Comparison of ENCODE assay signal across 10 cellular contexts in the genomic region with DNA sequence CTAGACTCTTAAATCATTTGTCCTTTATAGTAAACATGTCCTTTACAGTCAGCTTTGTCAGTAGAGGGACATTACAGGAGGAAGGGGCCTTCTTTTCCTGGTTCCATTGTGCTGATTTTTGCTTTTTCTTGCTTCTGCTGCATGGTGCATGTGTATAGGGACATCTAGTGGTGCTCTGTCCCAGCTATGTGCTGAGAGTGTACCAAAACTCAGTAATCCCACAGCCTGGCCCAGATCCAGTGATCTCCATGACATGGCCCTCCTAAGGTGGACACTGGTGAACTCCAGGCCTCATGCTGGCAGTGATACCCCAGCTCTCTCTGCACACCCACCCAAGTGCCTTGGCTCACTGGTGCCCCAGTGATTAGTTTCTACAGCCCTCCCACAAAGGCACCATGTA. TPM values are rescaled to one million over a fixed set of nuclear protein-coding genes. Genes with fewer than 3 reads are reported as not detected.
DNase-seq lines count a peak whose midpoint lies in the region; ATAC-seq and TF ChIP-seq lines count a peak whose summit lies in the region.
"Had no signal": no experiment of that assay in that cellular context is flagged by ENCODE, and none has a peak within 500 bp of the region (broad histone marks: within the 10 kb centered on the region; RNA-seq: fewer than 3 reads in every experiment).

No MANE protein-coding gene starts in this region.

- H3K27me3 ChIP-seq in GM06990 (replicated peaks; ENCODE audit: control insufficient read depth, insufficient read depth, low read length), result no peaks in the 10 kb centered on the region
- no peaks in the 10 kb centered on the region for H3K27me3 ChIP-seq in Peyer's patch

- DNase-seq in GM06990 (ENCODE audit: extremely low read depth, insufficient read length), result no peak
- DNase-seq in RKO (ENCODE audit: low spot score), result peak; percentile 43
- peak; percentile 45 for DNase-seq in fibroblast of the aortic adventitia (ENCODE audit: low read depth)
- DNase-seq in medulla oblongata (ENCODE audit: extremely low spot score), result no peak
- DNase-seq in Peyer's patch, result no peak
- no peak for DNase-seq in NCI-H1436 treated with DMSO at 0.1 percent for 48 hours (lab: John Stamatoyannopoulos, UW)
- DNase-seq: activated CD4-positive, alpha-beta memory T cell treated with anti-CD3 and anti-CD28 coated beads for 36 hours; NCI-H2029 treated with DMSO at 0.1 percent for 48 hours had no signal

- no peak for TF ChIP-seq POLR2A in Peyer's patch (IDR thresholded peaks at IDR 0.05)

- H3K27ac ChIP-seq in 22Rv1 (no peak overlapping the region), Peyer's patch (no peak overlapping the region)

- ATAC-seq in HG03280 (IDR thresholded peaks at IDR 0.05; ENCODE audit: unreplicated experiment), result no peak

- H3K9me3 ChIP-seq in Peyer's patch, result no peaks in the 10 kb centered on the region

- 0 out of 2 replicates have a peak, but pooled peaks have one; percentile 16 for TF ChIP-seq CTCF in 22Rv1 (IDR thresholded peaks at IDR 0.05)
- peak; percentile 45 for TF ChIP-seq CTCF in GM06990 (IDR thresholded peaks at IDR 0.05; ENCODE audit: insufficient read depth, low read length, poor library complexity, severe bottlenecking)
- peak; percentile 48 for TF ChIP-seq CTCF in fibroblast of the aortic adventitia (IDR thresholded peaks at IDR 0.05; ENCODE audit: insufficient read depth, low read length)
- peak in 3 of 6 experiments; percentile 15 to 33 (median 27) for TF ChIP-seq CTCF in Peyer's patch (IDR thresholded peaks at IDR 0.05)

- H3K4me1 ChIP-seq in Peyer's patch, result no peaks in the 10 kb centered on the region

- H3K4me3 ChIP-seq in GM06990 (replicated peaks; ENCODE audit: low read depth, low read length) (no peak overlapping the region), fibroblast of the aortic adventitia (ENCODE audit: low read depth, low read length) (no peak overlapping the region), Peyer's patch (no peak overlapping the region)

- H3K36me3 ChIP-seq in GM06990 (ENCODE audit: control insufficient read depth, insufficient read depth, low read length) (no peaks in the 10 kb centered on the region), Peyer's patch (no peaks in the 10 kb centered on the region)

RNA-seq across cellular contexts. Expression of a gene that starts 45.2 kb away (rescaled TPM):
- total RNA-seq in fibroblast of the aortic adventitia (ENCODE audit: low replicate concordance), result not detected in 2 replicates
- total RNA-seq in Peyer's patch, result not detected
- total RNA-seq: activated CD4-positive, alpha-beta memory T cell treated with anti-CD3 and anti-CD28 coated beads for 36 hours had no signal

Comparison
In these comparisons a context has a peak if more than half of its experiments do, and no peak if none do; other contexts are left out.
1. DNase-seq: peak in RKO (single experiment) and fibroblast of the aortic adventitia (single experiment); none in GM06990 (single experiment), medulla oblongata (single experiment), Peyer's patch (0 of 3) and NCI-H1436 treated with DMSO at 0.1 percent for 48 hours (single experiment).